In genomic region chr2:37323770-37324535, GRCh38 we compare ENCODE assay signal across 8 cellular contexts. TPM values are rescaled to one million over a fixed set of nuclear protein-coding genes. Genes with fewer than 3 reads are reported as not detected.
A peak's percentile ranks its signal among the peaks of the same experiment; 100 is the strongest.
DNase-seq lines count a peak whose midpoint lies in the region; FAIRE-seq and TF ChIP-seq lines count a peak whose summit lies in the region.

No MANE protein-coding gene starts in this region.

- POLR2A ChIA-PET in activated CD4-positive, alpha-beta memory T cell treated with anti-CD3 and anti-CD28 coated beads for 36 hours (lab: Charles Lee): interaction anchor here (0.7 to 3.1 kb wide), 7 partner anchors 43 to 340 kb away, joined by 3 to 9 read pairs (median 4); partner anchors contain the start of genes CEBPZ and NDUFAF7

- CTCF ChIA-PET in activated CD4-positive, alpha-beta memory T cell treated with anti-CD3 and anti-CD28 coated beads for 36 hours (lab: Charles Lee): interaction anchor here (1.5 to 2.5 kb wide), 3 partner anchors 53 to 554 kb away, joined by 5 to 9 read pairs (median 7); no protein-coding TSS in a partner anchor

- TF ChIP-seq CTCF in endothelial cell (IDR thresholded peaks at IDR 0.05; ENCODE audit: unreplicated experiment): no peak

- peaks cover 7% of the 10 kb centered on the region for H3K36me3 Mint-ChIP-seq in activated CD4-positive, alpha-beta memory T cell treated with anti-CD3 and anti-CD28 coated beads for 36 hours
- no peaks in the 10 kb centered on the region for H3K36me3 Mint-ChIP-seq in endothelial cell (ENCODE audit: low read depth, unreplicated experiment)

- no peaks in the 10 kb centered on the region for H3K36me3 ChIP-seq in stomach smooth muscle (ENCODE audit: control insufficient read depth in 2 of 2, insufficient read depth in 2 of 2, low read length in 2 of 2)

- peaks cover 39% of the 10 kb centered on the region for H3K4me1 Mint-ChIP-seq in activated CD4-positive, alpha-beta memory T cell treated with anti-CD3 and anti-CD28 coated beads for 36 hours (ENCODE audit: low read depth)
- peaks cover 29% of the 10 kb centered on the region for H3K4me1 Mint-ChIP-seq in endothelial cell (ENCODE audit: unreplicated experiment)

- no peaks in the 10 kb centered on the region for H3K9me3 Mint-ChIP-seq in activated CD4-positive, alpha-beta memory T cell treated with anti-CD3 and anti-CD28 coated beads for 36 hours
- H3K9me3 Mint-ChIP-seq in endothelial cell (ENCODE audit: unreplicated experiment): no peaks in the 10 kb centered on the region

- peak; percentile 87 for FAIRE-seq in H54 (lab: Jason Lieb, UNC)

- H3K9me3 ChIP-seq in mononuclear cell (ENCODE audit: low read depth, low read length) (no peaks in the 10 kb centered on the region), stomach smooth muscle (ENCODE audit: control insufficient read depth in 2 of 2, low read length in 2 of 2) (no peaks in the 10 kb centered on the region)

- peak overlapping the region; percentile 77 to 91 for H3K9ac ChIP-seq in stomach smooth muscle (ENCODE audit: low read length in 2 of 2)

- peaks cover 16% of the 10 kb centered on the region for H3K27me3 Mint-ChIP-seq in activated CD4-positive, alpha-beta memory T cell treated with anti-CD3 and anti-CD28 coated beads for 36 hours
- peaks cover 5% of the 10 kb centered on the region for H3K27me3 Mint-ChIP-seq in endothelial cell (ENCODE audit: unreplicated experiment)

- peak overlapping the region; percentile 70 for H3K27ac ChIP-seq in stomach smooth muscle (ENCODE audit: low read length)

- DNase-seq in GM03348 (ENCODE audit: low spot score) (peak; percentile 13), H54 (ENCODE audit: insufficient read length, low spot score) (no peak), M059J (ENCODE audit: low read depth) (peak; percentile 52), endothelial cell (ENCODE audit: low spot score) (peak; percentile 50), HuH-7 (ENCODE audit: low spot score) (no peak)
- peak; percentile 54 for DNase-seq in activated CD4-positive, alpha-beta memory T cell treated with anti-CD3 and anti-CD28 coated beads for 36 hours

- H3K27ac Mint-ChIP-seq in activated CD4-positive, alpha-beta memory T cell treated with anti-CD3 and anti-CD28 coated beads for 36 hours: peak overlapping the region; percentile 89
- H3K27ac Mint-ChIP-seq in endothelial cell (ENCODE audit: unreplicated experiment): peak overlapping the region; percentile 96

- H3K4me1 ChIP-seq in mononuclear cell (ENCODE audit: insufficient read depth, low read length) (peaks cover 36% of the 10 kb centered on the region), stomach smooth muscle (ENCODE audit: control insufficient read depth, insufficient read depth, low read length) (peaks cover 4% of the 10 kb centered on the region)

- peak overlapping the region; percentile 94 for H3K4me3 Mint-ChIP-seq in activated CD4-positive, alpha-beta memory T cell treated with anti-CD3 and anti-CD28 coated beads for 36 hours
- peak overlapping the region; percentile 91 for H3K4me3 Mint-ChIP-seq in endothelial cell (ENCODE audit: unreplicated experiment)

- no peak for TF ChIP-seq POLR2A in H54 (IDR thresholded peaks at IDR 0.05; ENCODE audit: low read depth, low read length)

- H3K4me3 ChIP-seq in mononuclear cell (ENCODE audit: low read length) (peak overlapping the region; percentile 68), stomach smooth muscle (ENCODE audit: low read length in 2 of 2) (peak overlapping the region; percentile 89 to 94)

- no peaks in the 10 kb centered on the region for H3K27me3 ChIP-seq in mononuclear cell (ENCODE audit: insufficient read depth, low read length)
- no peaks in the 10 kb centered on the region for H3K27me3 ChIP-seq in stomach smooth muscle (ENCODE audit: control insufficient read depth in 1 of 2, insufficient read depth in 2 of 2, low read length in 2 of 2)

- intact Hi-C loops in activated CD4-positive, alpha-beta memory T cell treated with anti-CD3 and anti-CD28 coated beads for 36 hours (cut with micrococcal nuclease): loop anchor here (1.0 to 5.0 kb wide), 4 partner anchors 9 to 167 kb away; partner anchors contain the start of genes CEBPZ, EIF2AK2, NDUFAF7 and QPCT

RNA-seq across cellular contexts. Expression of gene PRKD3, which starts 0.7 kb away (rescaled TPM):
- 46.0 and 46.4 TPM in 2 replicates for total RNA-seq in M059J (2014; rRNA removed; shearing (Covaris generic))
- 10 to 100 TPM; 22.5 to 24.7 TPM for total RNA-seq in activated CD4-positive, alpha-beta memory T cell treated with anti-CD3 and anti-CD28 coated beads for 36 hours
- total RNA-seq in endothelial cell (ENCODE audit: unreplicated experiment) (71.3 TPM), mononuclear cell (67.9 TPM)

RNA-seq across cellular contexts. Expression of gene QPCT, which starts 20.5 kb away (rescaled TPM):
- total RNA-seq in M059J (2014; rRNA removed; shearing (Covaris generic)): 62.5 and 79.6 TPM in 2 replicates
- under 1 TPM; 0.43 to 0.68 TPM for total RNA-seq in activated CD4-positive, alpha-beta memory T cell treated with anti-CD3 and anti-CD28 coated beads for 36 hours
- total RNA-seq in endothelial cell (ENCODE audit: unreplicated experiment) (50.6 TPM), mononuclear cell (49.5 TPM)

Comparison
In these comparisons a context has a peak if more than half of its experiments do, and no peak if none do; other contexts are left out.
1. DNase-seq: peak in GM03348 (single experiment), M059J (single experiment), activated CD4-positive, alpha-beta memory T cell treated with anti-CD3 and anti-CD28 coated beads for 36 hours (single experiment) and endothelial cell (single experiment); none in H54 (single experiment) and HuH-7 (single experiment).
2. RNA of gene QPCT, which starts 20.5 kb away (total RNA-seq): 62.5 to 79.6 TPM in M059J, 50.6 TPM in endothelial cell (single experiment) and 49.5 TPM in mononuclear cell (single experiment); 0.43 to 0.68 TPM in activated CD4-positive, alpha-beta memory T cell treated with anti-CD3 and anti-CD28 coated beads for 36 hours; every median in the first group is over 10 times any median in the second.